In the genomic region with DNA sequence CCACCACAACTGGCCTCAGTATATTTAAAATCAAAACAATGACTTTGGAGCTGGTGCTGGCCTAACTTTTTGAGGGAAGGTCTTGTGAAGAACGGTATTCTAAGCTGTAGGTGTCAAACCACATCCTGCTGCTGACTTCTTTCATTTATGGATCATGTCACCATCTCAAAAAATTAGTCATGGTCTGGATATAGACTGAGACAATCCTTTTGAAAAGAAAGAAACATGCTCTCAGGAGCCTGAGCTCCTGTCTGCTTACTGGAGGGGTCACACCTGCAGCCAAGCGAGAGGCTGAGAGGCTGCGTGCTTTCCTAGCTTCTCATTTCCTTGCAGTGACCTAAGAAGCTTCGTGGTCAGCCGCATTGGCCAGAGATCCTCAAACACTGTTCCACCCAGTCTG, we compare ENCODE assay signal across 9 cellular contexts. TPM values are rescaled to one million over a fixed set of nuclear protein-coding genes. Genes with fewer than 3 reads are reported as not detected.
DNase-seq lines count a peak whose midpoint lies in the region; ATAC-seq and TF ChIP-seq lines count a peak whose summit lies in the region.
"Had no signal": no experiment of that assay in that cellular context is flagged by ENCODE, and none has a peak within 500 bp of the region (broad histone marks: within the 10 kb centered on the region; RNA-seq: fewer than 3 reads in every experiment).

No MANE protein-coding gene starts in this region.

- H3K4me1 ChIP-seq in mucosa of descending colon (ENCODE audit: low read depth) = no peaks in the 10 kb centered on the region

- no peaks in the 10 kb centered on the region for H3K36me3 ChIP-seq in mucosa of descending colon (ENCODE audit: low read depth)

- DNase-seq in GM13976 (ENCODE audit: low spot score) = peak; percentile 66
- DNase-seq in RPMI7951 (ENCODE audit: low read depth) = peak; percentile 63
- peak; percentile 98 for DNase-seq in glomerular visceral epithelial cell (ENCODE audit: extremely low spot score)
- no peak for DNase-seq in mucosa of descending colon
- no peak for DNase-seq in HuH-7.5 (ENCODE audit: low spot score)
- no peak for DNase-seq in NCI-H524 (lab: John Stamatoyannopoulos, UW)
- DNase-seq in NCI-H1048 (lab: John Stamatoyannopoulos, UW) = no peak
- DNase-seq: substantia nigra had no signal

- intact Hi-C loops in mucosa of descending colon (cut with DNase I, micrococcal nuclease) = no loop called here

- no peaks in the 10 kb centered on the region for H3K9me3 ChIP-seq in mucosa of descending colon

- ATAC-seq in GM21825 (IDR thresholded peaks at IDR 0.05; ENCODE audit: unreplicated experiment) (peak; percentile 89), mucosa of descending colon (no peak)

- no peak overlapping the region for H3K4me3 ChIP-seq in mucosa of descending colon

- in situ Hi-C loops in GM13976 (cut with MboI; ENCODE audit: low sequenced_read_pairs, unreplicated experiment) = no loop called here

- TF ChIP-seq CTCF in GM13976 (IDR thresholded peaks at IDR 0.05; ENCODE audit: borderline replicate concordance, control extremely low read depth, extremely low read depth, insufficient read depth, missing control alignments) (no peak), mucosa of descending colon (IDR thresholded peaks at IDR 0.05) (no peak)

RNA-seq across cellular contexts. Expression of a gene that starts 55.2 kb away (rescaled TPM):
- 10.7 and 18.3 TPM in 2 replicates for total RNA-seq in RPMI7951 (2014; rRNA removed; shearing (Covaris generic))
- total RNA-seq in mucosa of descending colon = 10 to 100 TPM in 1 of 3 donors, 1 to 10 TPM in 2; 4.2 to 12.2 (median 9.8) TPM

Comparison
In these comparisons a context has a peak if more than half of its experiments do, and no peak if none do; other contexts are left out.
1. DNase-seq: peak in GM13976 (single experiment), RPMI7951 (single experiment) and glomerular visceral epithelial cell (single experiment); none in mucosa of descending colon (0 of 3), HuH-7.5 (single experiment), NCI-H524 (0 of 2) and NCI-H1048 (single experiment).